4 cellular contexts compared by ENCODE assay signal in the genomic region with DNA sequence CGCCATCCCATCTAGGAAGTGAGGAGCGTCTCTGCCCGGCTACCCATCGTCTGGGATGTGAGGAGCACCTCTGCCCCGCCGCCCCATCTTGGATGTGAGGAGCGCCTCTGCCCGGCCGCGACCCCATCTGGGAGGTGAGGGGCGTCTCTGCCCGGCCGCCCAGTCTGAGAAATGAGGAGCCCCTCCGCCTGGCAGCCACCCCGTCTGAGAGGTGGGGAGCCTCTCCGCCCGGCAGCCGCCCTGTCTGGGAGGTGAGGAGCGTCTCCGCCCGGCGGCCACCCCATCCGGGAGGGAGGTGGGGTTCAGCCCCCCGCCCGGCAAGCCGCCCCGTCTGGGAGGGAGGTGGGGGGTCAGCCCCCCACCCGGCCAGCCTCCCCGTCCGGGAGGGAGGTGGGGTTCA. TPM values are rescaled to one million over a fixed set of nuclear protein-coding genes. Genes with fewer than 3 reads are reported as not detected.
"Had no signal": no experiment of that assay in that cellular context is flagged by ENCODE, and none has a peak within 500 bp of the region (broad histone marks: within the 10 kb centered on the region; RNA-seq: fewer than 3 reads in every experiment).

No MANE protein-coding gene starts in this region.

RNA-seq across cellular contexts. Expression of gene NIPAL4, which starts 40.5 kb away (rescaled TPM):
- total RNA-seq: activated naive CD8-positive, alpha-beta T cell treated with anti-CD3 and anti-CD28 coated beads, Interleukin-2, amount 10 ng/mL, durations not matched to agents 7 days and 5 days; ascending aorta; body of pancreas; cerebellum had no signal
